22 cellular contexts compared by ENCODE assay signal in the genomic region with DNA sequence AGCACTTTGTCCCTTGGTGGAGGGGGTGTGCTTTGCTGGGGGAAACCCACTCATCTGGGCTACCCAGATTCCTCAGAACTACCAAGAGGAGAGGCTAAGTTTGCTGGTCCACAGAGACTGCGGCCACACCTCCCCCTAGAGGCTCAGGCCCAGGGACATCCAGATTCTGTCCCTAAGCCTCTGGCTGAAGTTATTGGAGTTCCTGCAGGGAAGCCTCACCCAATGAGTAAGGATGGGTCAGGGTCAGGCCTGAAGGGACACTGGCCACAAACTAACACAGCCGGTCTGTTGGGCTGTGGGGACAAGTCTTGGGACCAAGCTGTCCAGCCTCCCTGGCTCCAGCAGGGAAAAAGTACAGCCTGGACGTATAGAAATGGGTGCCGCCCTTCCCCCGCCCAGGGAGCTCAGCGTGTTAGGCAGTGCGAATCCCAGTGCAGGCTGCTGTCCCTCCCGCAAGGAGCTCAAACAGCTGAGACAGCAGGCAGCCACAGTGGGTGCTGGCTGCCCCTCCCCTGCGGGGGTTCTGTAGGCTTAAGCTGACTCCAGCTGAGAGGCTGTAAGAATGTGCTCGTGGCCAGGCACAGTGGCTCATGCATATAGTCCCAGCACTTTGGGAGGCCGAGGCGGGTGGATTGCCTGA.
"Had no signal": no experiment of that assay in that cellular context is flagged by ENCODE, and none has a peak within 500 bp of the region (broad histone marks: within the 10 kb centered on the region; RNA-seq: fewer than 3 reads in every experiment).

No MANE protein-coding gene starts in this region.

- H3K4me3 Mint-ChIP-seq: activated B cell treated with CpG ODN at 0.5 μM for 24 hours; activated CD8-positive, alpha-beta T cell treated with anti-CD3 and anti-CD28 coated beads for 36 hours; activated naive CD8-positive, alpha-beta T cell treated with anti-CD3 and anti-CD28 coated beads for 36 hours; naive thymus-derived CD4-positive, alpha-beta T cell; neural crest cell had no signal

- H3K27ac Mint-ChIP-seq: activated B cell treated with CpG ODN at 0.5 μM for 24 hours; activated CD8-positive, alpha-beta T cell treated with anti-CD3 and anti-CD28 coated beads for 36 hours; activated naive CD8-positive, alpha-beta T cell treated with anti-CD3 and anti-CD28 coated beads for 36 hours; naive thymus-derived CD4-positive, alpha-beta T cell had no signal

- H3K4me1 Mint-ChIP-seq: activated naive CD8-positive, alpha-beta T cell treated with anti-CD3 and anti-CD28 coated beads for 36 hours; neural crest cell had no signal

- H3K27me3 ChIP-seq: adrenal gland, body of pancreas, right lobe of liver, testis, transverse colon had no signal

- H3K4me1 ChIP-seq: body of pancreas, right lobe of liver, testis, transverse colon had no signal

- H3K27ac ChIP-seq: adrenal gland, body of pancreas, right lobe of liver, testis, transverse colon had no signal

- H3K4me3 ChIP-seq: adrenal gland, body of pancreas, right lobe of liver, testis, transverse colon had no signal

- H3K9me3 ChIP-seq: adrenal gland, body of pancreas, right lobe of liver, testis, transverse colon had no signal

- ATAC-seq: activated CD8-positive, alpha-beta T cell treated with anti-CD3 and anti-CD28 coated beads for 36 hours; body of pancreas; left ventricle myocardium superior; naive thymus-derived CD4-positive, alpha-beta T cell; stimulated activated naive CD8-positive, alpha-beta T cell treated with anti-CD3 and anti-CD28 coated beads, Interleukin-15, Interleukin-2, amounts not matched to agents 100 U/mL and 50 U/mL, for 24 hours had no signal

- H3K36me3 ChIP-seq: adrenal gland, right lobe of liver, transverse colon had no signal

- DNase-seq: activated B cell treated with CpG ODN at 0.5 μM for 24 hours; activated CD4-positive, alpha-beta T cell treated with anti-CD3 and anti-CD28 coated beads, Interleukin-2, amount 50 U/mL, for 1 hour; activated CD8-positive, alpha-beta T cell treated with anti-CD3 and anti-CD28 coated beads for 36 hours; activated effector memory CD4-positive, alpha-beta T cell treated with Interleukin-2 at 50 U/mL for 16 hours; activated naive CD4-positive, alpha-beta T cell treated with Interleukin-2 at 50 U/mL for 16 hours; activated naive CD8-positive, alpha-beta T cell treated with anti-CD3 and anti-CD28 coated beads for 36 hours; activated T-cell treated with anti-CD3 and anti-CD28 coated beads for 4 hours; adrenal gland; aorta; body of pancreas; effector CD8-positive, alpha-beta T cell; left ventricle myocardium superior; midbrain; naive thymus-derived CD4-positive, alpha-beta T cell; right lobe of liver; stimulated activated CD4-positive, alpha-beta T cell treated with anti-CD3 and anti-CD28 coated beads, Interleukin-12 subunit alpha, Interleukin-12 subunit beta, amount 100 ng/mL, for 4 hours; stimulated activated CD4-positive, alpha-beta T cell treated with anti-CD3 and anti-CD28 coated beads, Interleukin-4, amount 100 ng/mL, for 1 hour; stimulated activated naive CD8-positive, alpha-beta T cell treated with anti-CD3 and anti-CD28 coated beads, Interleukin-15, Interleukin-2, amounts not matched to agents 100 U/mL and 50 U/mL, for 24 hours; T-helper 2 cell; testis; transverse colon had no signal

- H3K9me3 Mint-ChIP-seq: activated B cell treated with CpG ODN at 0.5 μM for 24 hours; activated CD8-positive, alpha-beta T cell treated with anti-CD3 and anti-CD28 coated beads for 36 hours; activated naive CD8-positive, alpha-beta T cell treated with anti-CD3 and anti-CD28 coated beads for 36 hours had no signal

- H3K36me3 Mint-ChIP-seq: activated naive CD8-positive, alpha-beta T cell treated with anti-CD3 and anti-CD28 coated beads for 36 hours had no signal
